Comparison of ENCODE assay signal across 1 cellular context in the genomic region with DNA sequence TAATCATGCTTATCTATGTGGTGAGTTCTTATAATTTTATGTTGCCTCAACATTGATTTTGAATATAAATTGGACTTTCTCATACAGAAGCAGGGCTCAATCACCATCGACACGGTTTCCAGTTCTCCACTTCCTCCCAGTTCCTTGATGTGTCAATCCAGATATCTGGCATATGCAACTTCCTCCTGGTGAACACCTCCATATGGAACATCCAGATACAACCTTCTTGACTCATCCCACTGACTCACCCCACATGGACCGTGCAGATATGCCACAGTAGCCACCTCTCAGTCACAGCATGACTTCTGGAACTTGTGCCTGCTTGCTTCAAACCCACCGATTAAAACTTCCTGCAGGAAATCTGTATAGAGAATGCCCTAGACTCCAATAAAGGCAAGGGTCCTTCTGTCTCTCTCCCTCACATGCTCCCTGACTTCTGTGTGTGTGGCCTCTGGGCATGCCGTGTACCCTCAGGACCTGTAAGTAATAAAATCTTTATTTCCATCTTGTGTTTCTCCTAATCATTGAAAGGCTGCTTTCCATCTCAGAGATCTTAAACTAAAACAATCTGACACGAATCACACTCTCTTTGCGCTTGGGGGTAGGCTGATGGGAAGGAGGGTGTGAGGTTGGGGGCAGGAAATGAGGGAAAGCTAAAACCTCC.
A peak's percentile ranks its signal among the peaks of the same experiment; 100 is the strongest.
TF ChIP-seq lines count a peak whose summit lies in the region.

No MANE protein-coding gene starts in this region.

TF ChIP-seq in K562, 482 proteins besides CTCF, POLR2A, EP300 and RAD21 (continued from another document and continues in another):
- TF ChIP-seq E2F1 (CRISPR knock-in tag; IDR thresholded peaks at IDR 0.05) (no peak), ZNF766 (CRISPR knock-in tag; conservative IDR thresholded peaks at IDR 0.05) (peak; percentile 82), NFE2 (IDR thresholded peaks at IDR 0.05; ENCODE audit: low read depth) (peak; percentile 67), ZNF592 (IDR thresholded peaks at IDR 0.05) (no peak), CHCHD3 (CRISPR knock-in tag; IDR thresholded peaks at IDR 0.05) (no peak), SMAD4 (CRISPR knock-in tag; conservative IDR thresholded peaks at IDR 0.05) (peak; percentile 86), ZBTB12 (CRISPR knock-in tag; IDR thresholded peaks at IDR 0.05) (no peak), ZNF124 (CRISPR knock-in tag; IDR thresholded peaks at IDR 0.05) (no peak), ZNF324 (CRISPR knock-in tag; IDR thresholded peaks at IDR 0.05) (no peak), NCOA4 (IDR thresholded peaks at IDR 0.05; ENCODE audit: partially characterized antibody) (no peak), CHD7 (IDR thresholded peaks at IDR 0.05; ENCODE audit: low read depth, low read length) (no peak), MAFF (IDR thresholded peaks at IDR 0.05; ENCODE audit: low read length) (peak; percentile 59; the same call in 1 of the 2 replicates), ILF3 (IDR thresholded peaks at IDR 0.05; ENCODE audit: borderline replicate concordance) (no peak), KLF6 (CRISPR knock-in tag; IDR thresholded peaks at IDR 0.05; ENCODE audit: borderline replicate concordance) (no peak), HEY1 (CRISPR knock-in tag; IDR thresholded peaks at IDR 0.05; ENCODE audit: borderline replicate concordance) (no peak), THRB (CRISPR knock-in tag; conservative IDR thresholded peaks at IDR 0.05) (peak; percentile 94), ASH1L (IDR thresholded peaks at IDR 0.05; ENCODE audit: borderline replicate concordance, low read depth, partially characterized antibody) (no peak), CSDE1 (IDR thresholded peaks at IDR 0.05) (no peak), BRD4 (IDR thresholded peaks at IDR 0.05) (no peak), SRSF7 (optimal IDR thresholded peaks at IDR 0.05; ENCODE audit: low read depth, low read length) (no peak), CREB1 (IDR thresholded peaks at IDR 0.05) (no peak), CREB1 (CRISPR knock-in tag; IDR thresholded peaks at IDR 0.05) (peak; percentile 53; the same call in 1 of the 2 replicates), ZNF830 (CRISPR knock-in tag; IDR thresholded peaks at IDR 0.05) (no peak), SMARCA4 (IDR thresholded peaks at IDR 0.05) (peak; percentile 99)
- TF ChIP-seq, protein P1, sequence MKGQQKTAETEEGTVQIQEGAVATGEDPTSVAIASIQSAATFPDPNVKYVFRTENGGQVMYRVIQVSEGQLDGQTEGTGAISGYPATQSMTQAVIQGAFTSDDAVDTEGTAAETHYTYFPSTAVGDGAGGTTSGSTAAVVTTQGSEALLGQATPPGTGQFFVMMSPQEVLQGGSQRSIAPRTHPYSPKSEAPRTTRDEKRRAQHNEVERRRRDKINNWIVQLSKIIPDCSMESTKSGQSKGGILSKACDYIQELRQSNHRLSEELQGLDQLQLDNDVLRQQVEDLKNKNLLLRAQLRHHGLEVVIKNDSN (CRISPR knock-in tag; IDR thresholded peaks at IDR 0.05) = no peak
- TF ChIP-seq, protein P2, sequence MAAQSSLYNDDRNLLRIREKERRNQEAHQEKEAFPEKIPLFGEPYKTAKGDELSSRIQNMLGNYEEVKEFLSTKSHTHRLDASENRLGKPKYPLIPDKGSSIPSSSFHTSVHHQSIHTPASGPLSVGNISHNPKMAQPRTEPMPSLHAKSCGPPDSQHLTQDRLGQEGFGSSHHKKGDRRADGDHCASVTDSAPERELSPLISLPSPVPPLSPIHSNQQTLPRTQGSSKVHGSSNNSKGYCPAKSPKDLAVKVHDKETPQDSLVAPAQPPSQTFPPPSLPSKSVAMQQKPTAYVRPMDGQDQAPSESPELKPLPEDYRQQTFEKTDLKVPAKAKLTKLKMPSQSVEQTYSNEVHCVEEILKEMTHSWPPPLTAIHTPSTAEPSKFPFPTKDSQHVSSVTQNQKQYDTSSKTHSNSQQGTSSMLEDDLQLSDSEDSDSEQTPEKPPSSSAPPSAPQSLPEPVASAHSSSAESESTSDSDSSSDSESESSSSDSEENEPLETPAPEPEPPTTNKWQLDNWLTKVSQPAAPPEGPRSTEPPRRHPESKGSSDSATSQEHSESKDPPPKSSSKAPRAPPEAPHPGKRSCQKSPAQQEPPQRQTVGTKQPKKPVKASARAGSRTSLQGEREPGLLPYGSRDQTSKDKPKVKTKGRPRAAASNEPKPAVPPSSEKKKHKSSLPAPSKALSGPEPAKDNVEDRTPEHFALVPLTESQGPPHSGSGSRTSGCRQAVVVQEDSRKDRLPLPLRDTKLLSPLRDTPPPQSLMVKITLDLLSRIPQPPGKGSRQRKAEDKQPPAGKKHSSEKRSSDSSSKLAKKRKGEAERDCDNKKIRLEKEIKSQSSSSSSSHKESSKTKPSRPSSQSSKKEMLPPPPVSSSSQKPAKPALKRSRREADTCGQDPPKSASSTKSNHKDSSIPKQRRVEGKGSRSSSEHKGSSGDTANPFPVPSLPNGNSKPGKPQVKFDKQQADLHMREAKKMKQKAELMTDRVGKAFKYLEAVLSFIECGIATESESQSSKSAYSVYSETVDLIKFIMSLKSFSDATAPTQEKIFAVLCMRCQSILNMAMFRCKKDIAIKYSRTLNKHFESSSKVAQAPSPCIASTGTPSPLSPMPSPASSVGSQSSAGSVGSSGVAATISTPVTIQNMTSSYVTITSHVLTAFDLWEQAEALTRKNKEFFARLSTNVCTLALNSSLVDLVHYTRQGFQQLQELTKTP (IDR thresholded peaks at IDR 0.05; ENCODE audit: low read depth in 1 of 2, partially characterized antibody in 2 of 2) = peak in 1 of 2 experiments; percentile 84
